In genomic region chr7:26681819-26682418, GRCh38 we compare ENCODE assay signal across 8 cellular contexts.
DNase-seq lines count a peak whose midpoint lies in the region; ATAC-seq and TF ChIP-seq lines count a peak whose summit lies in the region.

No MANE protein-coding gene starts in this region.

- ATAC-seq in lung (ENCODE audit: insufficient read depth, low FRiP score) (no peak), HG03565 (IDR thresholded peaks at IDR 0.05; ENCODE audit: unreplicated experiment) (no peak)

- peaks cover 0 to 2% of the 10 kb centered on the region in 2 donors for H3K4me1 ChIP-seq in lung (ENCODE audit: control insufficient read depth in 2 of 2, insufficient read depth in 2 of 2, low read length in 2 of 2)

- H3K36me3 ChIP-seq in lung (ENCODE audit: control insufficient read depth in 2 of 2, insufficient read depth in 2 of 2, low read length in 2 of 2) = no peaks in the 10 kb centered on the region

- peak; percentile 32 for DNase-seq in NCI-H82 (lab: John Stamatoyannopoulos, UW)
- no peak for DNase-seq in NCI-H82 treated with DMSO at 0.1 percent for 48 hours (lab: John Stamatoyannopoulos, UW; ENCODE audit: unreplicated experiment)
- peak; percentile 17 for DNase-seq in MV-4-11 (lab: John Stamatoyannopoulos, UW)
- DNase-seq in astrocyte of the spinal cord (ENCODE audit: low read depth, low spot score) = peak; percentile 53
- DNase-seq in lung (ENCODE audit: low spot score) = no peak
- no peak for DNase-seq in T1000 (lab: John Stamatoyannopoulos, UW)
- no peak for DNase-seq in posterior vena cava (ENCODE audit: low spot score)

- WGBS in lung, 2 donors = 36 to 59% methylated on average over 3 of the region's 3 CpGs

- H3K27me3 ChIP-seq in lung (ENCODE audit: control insufficient read depth, insufficient read depth) = no peaks in the 10 kb centered on the region

- intact Hi-C loops in posterior vena cava (cut with DNase I) = no loop called here

- no peak overlapping the region for H3K27ac ChIP-seq in lung (ENCODE audit: low read depth in 1 of 2, low read length in 1 of 2)

- in situ Hi-C loops in astrocyte of the spinal cord (cut with HindIII; ENCODE audit: low sequenced_read_pairs) = no loop called here

- H3K4me3 ChIP-seq in astrocyte of the spinal cord (ENCODE audit: low read depth, low read length) (no peak overlapping the region), lung (no peak overlapping the region)

- peak; percentile 81 for TF ChIP-seq CTCF in astrocyte of the spinal cord (IDR thresholded peaks at IDR 0.05; ENCODE audit: low read depth, low read length)
- TF ChIP-seq CTCF in lung (IDR thresholded peaks at IDR 0.05; ENCODE audit: control extremely low read depth, extremely low read depth) = peak; percentile 49

- no peaks in the 10 kb centered on the region for H3K9me3 ChIP-seq in lung (ENCODE audit: control insufficient read depth in 2 of 2, insufficient read depth in 1 of 2, low read length in 1 of 2)

Comparison
In these comparisons a context has a peak if more than half of its experiments do, and no peak if none do; other contexts are left out.
1. DNase-seq: peak in NCI-H82 (single experiment), MV-4-11 (single experiment) and astrocyte of the spinal cord (single experiment); none in NCI-H82 treated with DMSO at 0.1 percent for 48 hours (single experiment), lung (single experiment), T1000 (single experiment) and posterior vena cava (single experiment).